Comparison of ENCODE assay signal across 27 cellular contexts in the genomic region with DNA sequence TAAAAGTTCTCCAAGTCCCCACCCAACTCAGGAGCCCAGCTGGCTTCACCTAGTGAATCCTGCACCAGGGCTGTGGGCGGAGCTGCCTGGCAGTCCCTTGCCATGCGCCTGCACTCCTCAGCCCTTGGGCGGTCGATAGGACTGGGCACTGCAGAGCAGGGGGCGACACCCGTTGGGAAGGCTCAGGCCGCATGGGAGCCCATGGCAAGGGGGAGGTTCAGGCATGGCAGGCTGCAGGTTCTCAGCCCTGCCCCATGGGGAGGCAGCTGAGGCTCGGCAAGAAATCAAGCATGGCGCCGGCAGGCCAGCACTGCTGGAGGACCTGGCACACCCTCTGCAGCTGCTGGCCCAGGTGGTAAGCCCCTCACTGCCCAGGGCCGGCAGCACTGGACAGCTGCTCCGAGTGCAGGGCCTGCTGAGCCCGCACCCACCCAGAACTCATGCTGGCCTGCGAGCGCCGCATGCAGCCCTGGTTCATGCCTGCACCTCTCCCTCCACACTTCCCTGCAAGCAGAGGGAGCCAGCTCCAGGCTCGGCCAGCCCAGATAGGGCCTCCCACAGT.
DNase-seq lines count a peak whose midpoint lies in the region; ATAC-seq, FAIRE-seq and TF ChIP-seq lines count a peak whose summit lies in the region.
"Had no signal": no experiment of that assay in that cellular context is flagged by ENCODE, and none has a peak within 500 bp of the region (broad histone marks: within the 10 kb centered on the region; RNA-seq: fewer than 3 reads in every experiment).

No MANE protein-coding gene starts in this region.

- 87% methylated on average over 17 of the region's 17 CpGs for WGBS in mesenchymal stem cell
- WGBS in upper lobe of left lung, 2 donors = 88% methylated on average over 9 of the region's 17 CpGs; no CpG with 5 or more reads in 1 of the 2 donors
- 88 to 93% methylated on average over 17 of the region's 17 CpGs for WGBS in aorta, 2 donors
- 89 to 100% methylated on average over 2 to 15 of the region's 17 CpGs for WGBS in thyroid gland, 2 donors

- H3K9me3 ChIP-seq in kidney (ENCODE audit: control insufficient read depth in 1 of 2, low read length in 2 of 2) (no peaks in the 10 kb centered on the region), mesenchymal stem cell (ENCODE audit: control insufficient read depth, low read length) (no peaks in the 10 kb centered on the region), upper lobe of left lung (peaks cover 0 to 4% (median 0%) of the 10 kb centered on the region in 4 donors), aorta (ENCODE audit: control insufficient read depth, low read length) (no peaks in the 10 kb centered on the region), thyroid gland (no peaks in the 10 kb centered on the region)
- H3K9me3 ChIP-seq: BE2C had no signal

- intact Hi-C loops in kidney (cut with DNase I) = no loop called here
- intact Hi-C loops in aorta (cut with DNase I) = no loop called here
- intact Hi-C loops in activated naive CD4-positive, alpha-beta T cell treated with anti-CD3 and anti-CD28 coated beads for 36 hours (cut with micrococcal nuclease) = no loop called here
- intact Hi-C loops in thyroid gland (cut with DNase I) = no loop called here

- H3K36me3 ChIP-seq in kidney (ENCODE audit: control insufficient read depth in 1 of 2, insufficient read depth in 2 of 2, low read length in 2 of 2) (no peaks in the 10 kb centered on the region), mesenchymal stem cell (ENCODE audit: control insufficient read depth in 1 of 2, insufficient read depth in 2 of 2, low read depth in 1 of 2, low read length in 2 of 2) (no peaks in the 10 kb centered on the region), upper lobe of left lung (no peaks in the 10 kb centered on the region), aorta (ENCODE audit: control insufficient read depth in 1 of 2, insufficient read depth in 2 of 2, low read length in 1 of 2) (no peaks in the 10 kb centered on the region), thyroid gland (no peaks in the 10 kb centered on the region)
- H3K36me3 ChIP-seq: BE2C, BLaER1 had no signal

- H3K9ac ChIP-seq in kidney (ENCODE audit: low read length in 2 of 2) (no peak overlapping the region), mesenchymal stem cell (ENCODE audit: low read length) (no peak overlapping the region)
- H3K9ac ChIP-seq: BLaER1 had no signal

- TF ChIP-seq POLR2A in upper lobe of left lung (IDR thresholded peaks at IDR 0.05) (no peak), thyroid gland (IDR thresholded peaks at IDR 0.05) (no peak)

- TF ChIP-seq CTCF in kidney (IDR thresholded peaks at IDR 0.05; ENCODE audit: borderline replicate concordance, extremely low read depth, insufficient read depth) (no peak), upper lobe of left lung (IDR thresholded peaks at IDR 0.05) (no peak), thyroid gland (IDR thresholded peaks at IDR 0.05) (no peak)

- H3K4ac ChIP-seq in mesenchymal stem cell (ENCODE audit: low read depth in 1 of 2, low read length in 2 of 2) = no peak overlapping the region

- no peaks in the 10 kb centered on the region for H3K4me1 ChIP-seq in kidney (ENCODE audit: control insufficient read depth in 1 of 2, insufficient read depth in 1 of 2, low read depth in 1 of 2, low read length in 2 of 2)
- H3K4me1 ChIP-seq in mesenchymal stem cell (ENCODE audit: control insufficient read depth, insufficient read depth, low read depth, low read length) = no peaks in the 10 kb centered on the region
- no peaks in the 10 kb centered on the region for H3K4me1 ChIP-seq in upper lobe of left lung
- no peaks in the 10 kb centered on the region for H3K4me1 ChIP-seq in aorta (ENCODE audit: control insufficient read depth in 1 of 2, insufficient read depth in 2 of 2, low read length in 2 of 2)
- no peaks in the 10 kb centered on the region for H3K4me1 ChIP-seq in thyroid gland
- H3K4me1 ChIP-seq: BE2C, BLaER1 had no signal

- no peak overlapping the region for H3K4me3 Mint-ChIP-seq in activated naive CD4-positive, alpha-beta T cell treated with anti-CD3 and anti-CD28 coated beads for 36 hours
- H3K4me3 Mint-ChIP-seq: CD14-positive monocyte; CD4-positive, alpha-beta memory T cell; CD4-positive, CD25-positive, alpha-beta regulatory T cell; CD8-positive, alpha-beta memory T cell had no signal

- H3K4me2 ChIP-seq in mesenchymal stem cell (ENCODE audit: low read length, poor library complexity, severe bottlenecking) = no peak overlapping the region
- H3K4me2 ChIP-seq: BLaER1 had no signal

- peaks cover 5% of the 10 kb centered on the region for H3K9me3 Mint-ChIP-seq in activated naive CD4-positive, alpha-beta T cell treated with anti-CD3 and anti-CD28 coated beads for 36 hours

- H4K8ac ChIP-seq in mesenchymal stem cell (ENCODE audit: low read length) = no peak overlapping the region

- TF ChIP-seq EP300 in upper lobe of left lung (IDR thresholded peaks at IDR 0.05) = no peak

- DNase-seq in kidney (peak; percentile 59), mesenchymal stem cell (no peak), upper lobe of left lung (peak in 1 of 2 donors; percentile 70), aorta (no peak), thyroid gland (no peak), hypothalamus (lab: John Stamatoyannopoulos, UW) (no peak)
- DNase-seq in activated naive CD4-positive, alpha-beta T cell treated with anti-CD3 and anti-CD28 coated beads for 36 hours = no peak
- DNase-seq: 8988T; ACHN; BE2C; C1 segment of cervical spinal cord; CD4-positive, CD25-positive, alpha-beta regulatory T cell; CD8-positive, alpha-beta memory T cell; COR-L47; DMS 273 treated with DMSO at 0.1 percent for 48 hours; DMS153; DMS53; DMS79; DND-41; EL; GDM1 had no signal

- no peak overlapping the region for H2BK5ac ChIP-seq in mesenchymal stem cell (ENCODE audit: low read depth, low read length, poor library complexity, severe bottlenecking)

- H2AK5ac ChIP-seq in mesenchymal stem cell (ENCODE audit: low read length, severe bottlenecking) = no peak overlapping the region

- no peak overlapping the region for H3K23ac ChIP-seq in mesenchymal stem cell (ENCODE audit: low read length in 2 of 2)

- H3K14ac ChIP-seq in mesenchymal stem cell (ENCODE audit: low read length in 2 of 2) = no peak overlapping the region

- H3K27me3 ChIP-seq in mesenchymal stem cell (ENCODE audit: control insufficient read depth in 1 of 2, insufficient read depth in 1 of 2, low read length in 2 of 2) (no peaks in the 10 kb centered on the region), upper lobe of left lung (no peaks in the 10 kb centered on the region), aorta (ENCODE audit: control insufficient read depth in 1 of 2, insufficient read depth in 2 of 2, low read length in 1 of 2) (no peaks in the 10 kb centered on the region), thyroid gland (no peaks in the 10 kb centered on the region)
- H3K27me3 ChIP-seq: BE2C, BLaER1 had no signal

- CTCF ChIA-PET in activated naive CD4-positive, alpha-beta T cell treated with anti-CD3 and anti-CD28 coated beads for 36 hours (lab: Charles Lee) = no interaction called here

- H3K4me1 Mint-ChIP-seq in activated naive CD4-positive, alpha-beta T cell treated with anti-CD3 and anti-CD28 coated beads for 36 hours (ENCODE audit: low read depth) = no peaks in the 10 kb centered on the region
- H3K4me1 Mint-ChIP-seq: CD14-positive monocyte; CD4-positive, alpha-beta memory T cell; CD4-positive, CD25-positive, alpha-beta regulatory T cell; CD8-positive, alpha-beta memory T cell had no signal

- no peaks in the 10 kb centered on the region for H3K79me1 ChIP-seq in mesenchymal stem cell (replicated peaks; ENCODE audit: low read length, poor library complexity, severe bottlenecking)

- H3K18ac ChIP-seq in mesenchymal stem cell (ENCODE audit: low read depth in 1 of 2, low read length in 2 of 2) = no peak overlapping the region

- H3K36me3 Mint-ChIP-seq in activated naive CD4-positive, alpha-beta T cell treated with anti-CD3 and anti-CD28 coated beads for 36 hours (ENCODE audit: low read depth) = no peaks in the 10 kb centered on the region
- H3K36me3 Mint-ChIP-seq: CD14-positive monocyte; CD4-positive, alpha-beta memory T cell; CD4-positive, CD25-positive, alpha-beta regulatory T cell had no signal

- no peaks in the 10 kb centered on the region for H3K27me3 Mint-ChIP-seq in activated naive CD4-positive, alpha-beta T cell treated with anti-CD3 and anti-CD28 coated beads for 36 hours (ENCODE audit: low read depth)
- H3K27me3 Mint-ChIP-seq: CD4-positive, alpha-beta memory T cell; CD4-positive, CD25-positive, alpha-beta regulatory T cell had no signal

- no peak overlapping the region for H2BK12ac ChIP-seq in mesenchymal stem cell (ENCODE audit: low read length in 2 of 2)

- H2BK15ac ChIP-seq in mesenchymal stem cell (ENCODE audit: low read depth, poor library complexity, severe bottlenecking) = no peak overlapping the region

- H3K27ac ChIP-seq in kidney (ENCODE audit: low read depth in 2 of 2, low read length in 2 of 2) (no peak overlapping the region), mesenchymal stem cell (ENCODE audit: low read length, poor library complexity, severe bottlenecking) (no peak overlapping the region), upper lobe of left lung (no peak overlapping the region), aorta (ENCODE audit: low read depth in 1 of 2, low read length in 2 of 2) (no peak overlapping the region), thyroid gland (no peak overlapping the region)
- H3K27ac ChIP-seq: BLaER1 had no signal

- ATAC-seq in upper lobe of left lung (ENCODE audit: low FRiP score in 2 of 2) = peak; percentile 28 to 65
- peak; percentile 41 for ATAC-seq in aorta (ENCODE audit: low FRiP score)
- no peak for ATAC-seq in HG03175 (IDR thresholded peaks at IDR 0.05; ENCODE audit: unreplicated experiment)
- ATAC-seq: GM12878 had no signal

- no peak overlapping the region for H3K27ac Mint-ChIP-seq in activated naive CD4-positive, alpha-beta T cell treated with anti-CD3 and anti-CD28 coated beads for 36 hours
- H3K27ac Mint-ChIP-seq: CD4-positive, alpha-beta memory T cell; CD4-positive, CD25-positive, alpha-beta regulatory T cell had no signal

- no peak overlapping the region for H2BK120ac ChIP-seq in mesenchymal stem cell (ENCODE audit: low read depth, low read length)

- FAIRE-seq in kidney (lab: Jason Lieb, UNC) = no peak
- FAIRE-seq: A204.1, GM12878 had no signal

- peak overlapping the region; percentile 22 for H4K91ac ChIP-seq in mesenchymal stem cell (ENCODE audit: low read length)

- H2AFZ ChIP-seq in mesenchymal stem cell (ENCODE audit: low read depth, low read length) = no peak overlapping the region

- H3K4me3 ChIP-seq in kidney (ENCODE audit: low read length in 2 of 2) (no peak overlapping the region), mesenchymal stem cell (ENCODE audit: insufficient read depth in 1 of 2, low read depth in 1 of 2, low read length in 2 of 2) (peak overlapping the region in 1 of 2 experiments; percentile 36), upper lobe of left lung (no peak overlapping the region), aorta (ENCODE audit: low read length in 2 of 2) (no peak overlapping the region), thyroid gland (replicated peaks in 1 of 3) (no peak overlapping the region)
- H3K4me3 ChIP-seq: BLaER1, GM12878 had no signal
